ENCODE assay signal across 17 cellular contexts in the genomic region with DNA sequence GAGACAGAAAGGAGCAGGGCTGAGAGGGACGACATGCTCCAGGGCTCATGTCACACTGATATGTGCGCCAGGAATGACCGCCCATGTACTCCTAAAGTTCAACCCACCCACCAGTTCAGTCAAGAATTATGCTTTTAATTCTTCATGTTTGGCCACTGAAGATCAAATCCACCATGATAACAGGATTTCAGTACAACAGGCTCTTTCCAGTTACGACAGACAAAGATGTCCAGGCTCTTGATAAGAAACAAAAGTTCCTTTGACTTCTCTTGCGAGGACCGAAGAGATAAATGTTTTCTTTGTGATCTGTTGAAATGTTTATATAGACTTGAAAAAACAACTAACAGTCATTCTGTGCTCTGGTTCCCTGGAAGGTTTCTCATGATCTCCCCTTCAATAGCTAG.
A peak's percentile ranks its signal among the peaks of the same experiment; 100 is the strongest.
DNase-seq lines count a peak whose midpoint lies in the region; ATAC-seq and TF ChIP-seq lines count a peak whose summit lies in the region.
"Had no signal": no experiment of that assay in that cellular context is flagged by ENCODE, and none has a peak within 500 bp of the region (broad histone marks: within the 10 kb centered on the region; RNA-seq: fewer than 3 reads in every experiment).

No MANE protein-coding gene starts in this region.

- H3K4ac ChIP-seq in trophoblast cell (ENCODE audit: low read depth, low read length): no peak overlapping the region

- no peaks in the 10 kb centered on the region for H3K79me2 ChIP-seq in trophoblast cell (ENCODE audit: control insufficient read depth, insufficient read depth, low read length, poor library complexity)

- H3K18ac ChIP-seq in trophoblast cell (ENCODE audit: low read length): no peak overlapping the region

- no peak overlapping the region for H4K12ac ChIP-seq in trophoblast cell (ENCODE audit: low read depth, low read length)

- no peak overlapping the region for H3K4me2 ChIP-seq in trophoblast cell (ENCODE audit: low read length)

- H3K27me3 ChIP-seq in left ventricle myocardium inferior (ENCODE audit: low read depth) (no peaks in the 10 kb centered on the region), trophoblast cell (ENCODE audit: insufficient read depth, low read length) (no peaks in the 10 kb centered on the region)
- H3K27me3 ChIP-seq: body of pancreas had no signal

- ATAC-seq in Right ventricle myocardium inferior: peak; percentile 82
- no peak for ATAC-seq in GM18511 (IDR thresholded peaks at IDR 0.05; ENCODE audit: unreplicated experiment)
- ATAC-seq: body of pancreas; esophagus mucosa; naive thymus-derived CD8-positive, alpha-beta T cell; stimulated activated naive CD8-positive, alpha-beta T cell treated with anti-CD3 and anti-CD28 coated beads, Interleukin-15, amount 100 ng/mL, for 72 hours; WTC11 had no signal

- no peak overlapping the region for H2AK5ac ChIP-seq in trophoblast cell (ENCODE audit: low read length)

- H3K4me3 ChIP-seq in left ventricle myocardium inferior (no peak overlapping the region), trophoblast cell (ENCODE audit: low read depth, low read length) (no peak overlapping the region)
- H3K4me3 ChIP-seq: body of pancreas had no signal

- H3K9ac ChIP-seq in trophoblast cell (ENCODE audit: low read length): no peak overlapping the region

- WGBS in trophoblast cell (ENCODE audit: extremely low coverage, insufficient coverage, insufficient read length): no CpG with 5 or more reads among the region's 6 CpGs

- H3K36me3 ChIP-seq in left ventricle myocardium inferior (no peaks in the 10 kb centered on the region), trophoblast cell (ENCODE audit: control insufficient read depth in 1 of 2, insufficient read depth in 2 of 2, low read length in 2 of 2) (no peaks in the 10 kb centered on the region)

- no peak overlapping the region for H4K91ac ChIP-seq in trophoblast cell (ENCODE audit: low read depth, low read length)

- peak overlapping the region; percentile 69 for H3K27ac ChIP-seq in left ventricle myocardium inferior (replicated peaks)
- H3K27ac ChIP-seq in trophoblast cell (ENCODE audit: low read depth, low read length): no peak overlapping the region
- no peak overlapping the region for H3K27ac ChIP-seq in RWPE1
- H3K27ac ChIP-seq: body of pancreas had no signal

- H3K14ac ChIP-seq in trophoblast cell (ENCODE audit: low read length): no peak overlapping the region

- no peak overlapping the region for H4K8ac ChIP-seq in trophoblast cell (ENCODE audit: low read depth, low read length)

- H3K4me1 ChIP-seq in left ventricle myocardium inferior (peaks cover 31% of the 10 kb centered on the region), trophoblast cell (ENCODE audit: control insufficient read depth in 1 of 2, insufficient read depth in 2 of 2, low read length in 2 of 2) (no peaks in the 10 kb centered on the region)
- H3K4me1 ChIP-seq: body of pancreas had no signal

- H3K23ac ChIP-seq in trophoblast cell (ENCODE audit: low read length): no peak overlapping the region

- H3K79me1 ChIP-seq in trophoblast cell (ENCODE audit: low read length): no peaks in the 10 kb centered on the region

- no peak overlapping the region for H2BK5ac ChIP-seq in trophoblast cell (ENCODE audit: low read depth, low read length, poor library complexity)

- H3K9me3 ChIP-seq in left ventricle myocardium inferior (replicated peaks): no peaks in the 10 kb centered on the region
- no peaks in the 10 kb centered on the region for H3K9me3 ChIP-seq in trophoblast cell (ENCODE audit: insufficient read depth, low read depth, low read length)
- H3K9me3 ChIP-seq: body of pancreas had no signal

- POLR2A ChIA-PET in RWPE1 (lab: Yijun Ruan, JAX; ENCODE audit: low non-redundant PET): no interaction called here

- CTCF ChIA-PET in RWPE1 (lab: Yijun Ruan, JAX): no interaction called here

- no peak for TF ChIP-seq CTCF in left ventricle myocardium inferior (IDR thresholded peaks at IDR 0.05; ENCODE audit: borderline replicate concordance)
- no peak for TF ChIP-seq CTCF in RWPE1 (conservative IDR thresholded peaks at IDR 0.05; ENCODE audit: low read depth)

- H2AFZ ChIP-seq in trophoblast cell (ENCODE audit: insufficient read depth, low read length, poor library complexity): peak overlapping the region; percentile 70

- DNase-seq in Right ventricle myocardium inferior (ENCODE audit: missing footprints) (no peak), cardiac septum (ENCODE audit: low spot score) (no peak), left ventricle myocardium inferior (peak; percentile 30), trophoblast cell (no peak), RWPE1 (ENCODE audit: low spot score) (no peak), DMS114 treated with DMSO at 0.1 percent for 48 hours (lab: John Stamatoyannopoulos, UW; ENCODE audit: unreplicated experiment) (no peak), T-helper 9 cell (no peak)
- DNase-seq: body of pancreas; GOT3; naive thymus-derived CD8-positive, alpha-beta T cell; NCI-H1417; NCI-H524 treated with DMSO at 0.1 percent for 48 hours; stimulated activated CD4-positive, alpha-beta T cell treated with anti-CD3 and anti-CD28 coated beads, Interleukin-2, amount 100 ng/mL, for 48 hours; stimulated activated naive CD8-positive, alpha-beta T cell treated with anti-CD3 and anti-CD28 coated beads, Interleukin-15, amount 100 ng/mL, for 72 hours had no signal

- no peak overlapping the region for H2BK12ac ChIP-seq in trophoblast cell (ENCODE audit: low read length)

- intact Hi-C loops in Right ventricle myocardium inferior (cut with DNase I) (no loop called here), cardiac septum (cut with DNase I) (no loop called here), left ventricle myocardium inferior (cut with micrococcal nuclease) (no loop called here)

- no peak overlapping the region for H2BK120ac ChIP-seq in trophoblast cell (ENCODE audit: insufficient read depth, low read length, poor library complexity)
